Comparison of ENCODE assay signal across 23 cellular contexts in the genomic region with DNA sequence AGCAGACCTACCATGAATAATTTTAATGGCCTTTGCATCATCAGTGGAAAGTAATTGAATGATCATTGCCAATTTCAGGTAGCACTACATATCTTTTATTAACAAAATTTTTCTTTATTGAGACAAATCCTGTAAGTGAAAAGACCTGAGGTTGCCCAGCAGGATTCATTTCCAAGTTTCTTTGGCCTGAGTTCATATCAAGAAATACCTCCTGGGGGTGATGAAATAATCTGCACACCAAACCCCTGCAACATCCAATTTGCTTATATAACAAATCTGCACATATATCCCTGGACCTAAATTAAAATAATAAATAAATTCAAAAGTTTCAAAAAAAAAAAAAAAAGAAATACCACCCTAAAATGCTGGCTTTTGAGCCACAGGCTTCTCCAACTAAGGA.
"Had no signal": no experiment of that assay in that cellular context is flagged by ENCODE, and none has a peak within 500 bp of the region (broad histone marks: within the 10 kb centered on the region; RNA-seq: fewer than 3 reads in every experiment).

No MANE protein-coding gene starts in this region.

- H3K36me3 ChIP-seq: brain microvascular endothelial cell, left ventricle myocardium inferior, suprapubic skin, transverse colon, uterus, WERI-Rb-1 had no signal

- DNase-seq: activated CD4-positive, alpha-beta T cell treated with anti-CD3 and anti-CD28 coated beads, Interleukin-2, amount 50 U/mL, for 4 hours; activated gamma-delta T cell treated with Interleukin-2 at 50 U/mL for 16 hours; aorta; brain microvascular endothelial cell; central memory CD4-positive, alpha-beta T cell; endodermal cell; foreskin melanocyte; glutamatergic neuron; left ventricle myocardium inferior; mammary epithelial cell; mucosa of descending colon; naive B cell; stimulated activated CD4-positive, alpha-beta T cell treated with anti-CD3 and anti-CD28 coated beads, Interleukin-1b, Interleukin-23, amount 100 ng/mL, for 48 hours; stimulated activated CD8-positive, alpha-beta memory T cell treated with anti-CD3 and anti-CD28 coated beads, Interleukin-4, amount 100 ng/mL, for 48 hours; stimulated activated naive CD8-positive, alpha-beta T cell treated with anti-CD3 and anti-CD28 coated beads, Interleukin-15, Interleukin-2, amounts not matched to agents 100 U/mL and 50 U/mL, for 24 hours; transverse colon; uterus; WERI-Rb-1 had no signal

- H3K4me1 ChIP-seq: left ventricle myocardium inferior, parathyroid adenoma, uterus had no signal

- H3K27ac Mint-ChIP-seq: endodermal cell, naive B cell had no signal

- H3K36me3 Mint-ChIP-seq: naive B cell had no signal

- H3K4me1 Mint-ChIP-seq: endodermal cell had no signal

- FAIRE-seq: colon, keratinocyte had no signal

- H3K27me3 ChIP-seq: brain microvascular endothelial cell, suprapubic skin, transverse colon, uterus had no signal

- H3K9me3 ChIP-seq: left ventricle myocardium inferior, mucosa of descending colon, suprapubic skin, transverse colon, uterus had no signal

- H3K4me3 ChIP-seq: left ventricle myocardium inferior, mucosa of descending colon, uterus had no signal

- H3K79me2 ChIP-seq: parathyroid adenoma had no signal

- H3K9me3 Mint-ChIP-seq: naive B cell; T-helper 1 cell treated with Interleukin-12 subunit alpha and Interleukin-12 subunit beta and Interleukin-4 antibody, amounts not matched to agents 30 μg/mL and 1 μg/mL, for 36 hours had no signal

- H3K4me3 Mint-ChIP-seq: endodermal cell had no signal

- H2AFZ ChIP-seq: parathyroid adenoma had no signal

- H3K27ac ChIP-seq: brain microvascular endothelial cell, left ventricle myocardium inferior, parathyroid adenoma, suprapubic skin, uterus, WERI-Rb-1 had no signal

- H3K9ac ChIP-seq: parathyroid adenoma had no signal
